ENCODE assay signal across 22 cellular contexts in the genomic region with DNA sequence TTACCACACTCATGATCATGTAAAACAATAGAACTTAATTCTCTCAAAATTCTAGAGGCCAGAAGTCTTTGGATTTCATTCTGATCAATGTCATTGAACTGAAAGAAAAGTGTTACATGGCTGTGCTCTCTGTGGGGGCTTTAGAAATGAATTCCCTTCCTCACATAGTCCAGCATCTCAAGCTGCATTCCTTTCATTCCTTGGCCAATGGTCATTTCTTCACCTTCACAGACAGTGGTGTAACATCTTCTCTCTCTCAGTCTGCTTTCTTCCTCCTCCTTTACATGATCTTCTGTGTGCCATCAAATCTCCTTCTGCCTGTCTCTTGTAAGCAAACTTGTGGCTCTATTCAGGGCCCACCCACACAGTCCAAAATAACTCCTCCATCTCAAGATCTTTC.
A peak's percentile ranks its signal among the peaks of the same experiment; 100 is the strongest.
DNase-seq lines count a peak whose midpoint lies in the region; ATAC-seq and TF ChIP-seq lines count a peak whose summit lies in the region.
"Had no signal": no experiment of that assay in that cellular context is flagged by ENCODE, and none has a peak within 500 bp of the region (broad histone marks: within the 10 kb centered on the region; RNA-seq: fewer than 3 reads in every experiment).

No MANE protein-coding gene starts in this region.

- H3K9ac ChIP-seq in mesenchymal stem cell (ENCODE audit: low read length): no peak overlapping the region
- no peak overlapping the region for H3K9ac ChIP-seq in endodermal cell (ENCODE audit: extremely low read depth, low read length, poor library complexity, severe bottlenecking)

- H3K23ac ChIP-seq in mesenchymal stem cell (ENCODE audit: low read length in 2 of 2): no peak overlapping the region

- H3K36me3 Mint-ChIP-seq in endodermal cell (ENCODE audit: low read depth): no peaks in the 10 kb centered on the region
- no peaks in the 10 kb centered on the region for H3K36me3 Mint-ChIP-seq in naive thymus-derived CD8-positive, alpha-beta T cell

- H3K36me3 ChIP-seq in mesenchymal stem cell (ENCODE audit: control insufficient read depth in 1 of 2, insufficient read depth in 2 of 2, low read depth in 1 of 2, low read length in 2 of 2) (no peaks in the 10 kb centered on the region), endodermal cell (ENCODE audit: control insufficient read depth, insufficient read depth, low read length) (no peaks in the 10 kb centered on the region)
- H3K36me3 ChIP-seq: SJCRH30 had no signal

- H3K79me1 ChIP-seq in mesenchymal stem cell (replicated peaks; ENCODE audit: low read length, poor library complexity, severe bottlenecking): no peaks in the 10 kb centered on the region

- H3K27me3 Mint-ChIP-seq in endodermal cell (ENCODE audit: insufficient read depth): no peaks in the 10 kb centered on the region
- no peaks in the 10 kb centered on the region for H3K27me3 Mint-ChIP-seq in naive thymus-derived CD8-positive, alpha-beta T cell
- H3K27me3 Mint-ChIP-seq: CD8-positive, alpha-beta memory T cell had no signal

- no peak overlapping the region for H2AK5ac ChIP-seq in mesenchymal stem cell (ENCODE audit: low read length, severe bottlenecking)

- H2BK120ac ChIP-seq in mesenchymal stem cell (ENCODE audit: low read depth, low read length): no peak overlapping the region

- TF ChIP-seq CTCF in choroid plexus epithelial cell (conservative IDR thresholded peaks at IDR 0.05; ENCODE audit: low read depth, low read length) (no peak), endodermal cell (conservative IDR thresholded peaks at IDR 0.05) (no peak)

- no peak for ATAC-seq in naive thymus-derived CD8-positive, alpha-beta T cell
- no peak for ATAC-seq in left cardiac atrium
- ATAC-seq: GM12878 had no signal

- no peak overlapping the region for H2AFZ ChIP-seq in mesenchymal stem cell (ENCODE audit: low read depth, low read length)

- H3K4ac ChIP-seq in mesenchymal stem cell (ENCODE audit: low read depth in 1 of 2, low read length in 2 of 2): no peak overlapping the region

- no peak overlapping the region for H3K4me3 Mint-ChIP-seq in endodermal cell
- H3K4me3 Mint-ChIP-seq in naive thymus-derived CD8-positive, alpha-beta T cell: no peak overlapping the region
- H3K4me3 Mint-ChIP-seq: CD8-positive, alpha-beta memory T cell had no signal

- peaks cover 13% of the 10 kb centered on the region for H3K4me1 Mint-ChIP-seq in endodermal cell
- H3K4me1 Mint-ChIP-seq in naive thymus-derived CD8-positive, alpha-beta T cell: no peaks in the 10 kb centered on the region
- H3K4me1 Mint-ChIP-seq: CD8-positive, alpha-beta memory T cell had no signal

- H3K27ac ChIP-seq in mesenchymal stem cell (ENCODE audit: low read length, poor library complexity, severe bottlenecking): peak overlapping the region; percentile 54
- H3K27ac ChIP-seq in endodermal cell (ENCODE audit: low read depth, low read length): no peak overlapping the region
- H3K27ac ChIP-seq: C4-2B, SJCRH30 had no signal

- no peak overlapping the region for H3K14ac ChIP-seq in mesenchymal stem cell (ENCODE audit: low read length in 2 of 2)

- H3K18ac ChIP-seq in mesenchymal stem cell (ENCODE audit: low read depth in 1 of 2, low read length in 2 of 2): no peak overlapping the region

- POLR2A ChIA-PET in naive thymus-derived CD8-positive, alpha-beta T cell (lab: Charles Lee): no interaction called here

- H3K9me3 ChIP-seq in mesenchymal stem cell (ENCODE audit: control insufficient read depth, low read length) (peaks cover 5% of the 10 kb centered on the region), endodermal cell (ENCODE audit: control insufficient read depth, low read length) (peaks cover 12% of the 10 kb centered on the region)
- H3K9me3 ChIP-seq: SJCRH30 had no signal

- peak; percentile 50 for DNase-seq in EH (ENCODE audit: low read depth)
- peak; percentile 47 for DNase-seq in NCI-H226
- DNase-seq in choroid plexus epithelial cell (ENCODE audit: low read depth): peak; percentile 61
- no peak for DNase-seq in mesenchymal stem cell
- no peak for DNase-seq in endodermal cell
- DNase-seq in naive thymus-derived CD8-positive, alpha-beta T cell: no peak
- DNase-seq in left cardiac atrium: no peak
- DNase-seq in stimulated activated CD4-positive, alpha-beta T cell treated with anti-CD3 and anti-CD28 coated beads, Interleukin-4, amount 100 ng/mL, for 4 hours: no peak
- DNase-seq: CD8-positive, alpha-beta memory T cell; DMS53; HCEC 1CT; Kasumi-1; NCI-H1417; NCI-H1694 treated with DMSO at 0.1 percent for 48 hours; NCI-H2081 treated with DMSO at 0.1 percent for 48 hours; NCI-H2171 treated with DMSO at 0.1 percent for 48 hours; NCI-H446; NCI-H526; OCI-M1; SJCRH30 had no signal

- no peak overlapping the region for H4K91ac ChIP-seq in mesenchymal stem cell (ENCODE audit: low read length)

- H2BK12ac ChIP-seq in mesenchymal stem cell (ENCODE audit: low read length in 2 of 2): no peak overlapping the region

- H3K27ac Mint-ChIP-seq in endodermal cell: no peak overlapping the region
- no peak overlapping the region for H3K27ac Mint-ChIP-seq in naive thymus-derived CD8-positive, alpha-beta T cell
- H3K27ac Mint-ChIP-seq: CD8-positive, alpha-beta memory T cell had no signal

- intact Hi-C loops in left cardiac atrium (cut with DNase I): no loop called here

- H3K4me1 ChIP-seq in mesenchymal stem cell (ENCODE audit: control insufficient read depth, insufficient read depth, low read depth, low read length) (no peaks in the 10 kb centered on the region), endodermal cell (ENCODE audit: control insufficient read depth, insufficient read depth, low read length) (no peaks in the 10 kb centered on the region)
- H3K4me1 ChIP-seq: SJCRH30 had no signal

- H2BK15ac ChIP-seq in mesenchymal stem cell (ENCODE audit: low read depth, poor library complexity, severe bottlenecking): no peak overlapping the region

- no peak overlapping the region for H4K8ac ChIP-seq in mesenchymal stem cell (ENCODE audit: low read length)

- H3K27me3 ChIP-seq in mesenchymal stem cell (ENCODE audit: control insufficient read depth in 1 of 2, insufficient read depth in 1 of 2, low read length in 2 of 2): no peaks in the 10 kb centered on the region
- no peaks in the 10 kb centered on the region for H3K27me3 ChIP-seq in endodermal cell (ENCODE audit: control insufficient read depth, insufficient read depth, low read length, poor library complexity, severe bottlenecking)
- H3K27me3 ChIP-seq: SJCRH30 had no signal

- no peak overlapping the region for H2BK5ac ChIP-seq in mesenchymal stem cell (ENCODE audit: low read depth, low read length, poor library complexity, severe bottlenecking)

- H3K4me2 ChIP-seq in mesenchymal stem cell (ENCODE audit: low read length, poor library complexity, severe bottlenecking): no peak overlapping the region

- H3K9me3 Mint-ChIP-seq in endodermal cell: peaks cover 14% of the 10 kb centered on the region
- H3K9me3 Mint-ChIP-seq in naive thymus-derived CD8-positive, alpha-beta T cell: peaks cover 0 to 7% (median 2%) of the 10 kb centered on the region in 9 donors

- H3K4me3 ChIP-seq in choroid plexus epithelial cell (ENCODE audit: low read depth, low read length): no peak overlapping the region
- H3K4me3 ChIP-seq in mesenchymal stem cell (ENCODE audit: insufficient read depth in 1 of 2, low read depth in 1 of 2, low read length in 2 of 2): no peak overlapping the region
- H3K4me3 ChIP-seq in endodermal cell (ENCODE audit: low read length): no peak overlapping the region
- H3K4me3 ChIP-seq: GM12878, SJCRH30 had no signal

Comparison
In these comparisons a context has a peak if more than half of its experiments do, and no peak if none do; other contexts are left out.
1. DNase-seq: peak in EH (single experiment), NCI-H226 (single experiment) and choroid plexus epithelial cell (single experiment); none in mesenchymal stem cell (single experiment), endodermal cell (single experiment), naive thymus-derived CD8-positive, alpha-beta T cell (0 of 10), left cardiac atrium (single experiment) and stimulated activated CD4-positive, alpha-beta T cell treated with anti-CD3 and anti-CD28 coated beads, Interleukin-4, amount 100 ng/mL, for 4 hours (0 of 2).